ENCODE assay signal across 11 cellular contexts in genomic region chr6:27296106-27296783, GRCh38. TPM values are rescaled to one million over a fixed set of nuclear protein-coding genes. Genes with fewer than 3 reads are reported as not detected.
DNase-seq lines count a peak whose midpoint lies in the region; ATAC-seq and TF ChIP-seq lines count a peak whose summit lies in the region.
"Had no signal": no experiment of that assay in that cellular context is flagged by ENCODE, and none has a peak within 500 bp of the region (broad histone marks: within the 10 kb centered on the region; RNA-seq: fewer than 3 reads in every experiment).

No MANE protein-coding gene starts in this region.

- no peak for DNase-seq in activated naive CD4-positive, alpha-beta T cell treated with anti-CD3 and anti-CD28 coated beads, Interleukin-2, amount 10 ng/mL, durations not matched to agents 7 days and 5 days
- DNase-seq in activated naive CD4-positive, alpha-beta T cell (lab: John Stamatoyannopoulos, UW), result no peak
- DNase-seq in SK-MEL-5 (ENCODE audit: low read depth, low spot score) (peak; percentile 83), fibroblast of the aortic adventitia (ENCODE audit: low read depth) (peak; percentile 35), GM13976 (ENCODE audit: low spot score) (no peak), COR-L47 (lab: John Stamatoyannopoulos, UW) (no peak), T-cell (no peak)
- no peak for DNase-seq in stimulated activated naive B cell treated with anti-CD40 and anti-IgM and Interleukin-4, amounts not matched to agents 10 μg/mL and 1 μg/mL and 100 μg/mL, for 72 hours
- DNase-seq: CD4-positive, CD25-positive, alpha-beta regulatory T cell; left cardiac atrium; NCI-H1436 treated with DMSO at 0.1 percent for 48 hours had no signal

- peaks cover 57% of the 10 kb centered on the region for H3K27me3 Mint-ChIP-seq in activated naive CD4-positive, alpha-beta T cell treated with anti-CD3 and anti-CD28 coated beads, Interleukin-2, amount 10 ng/mL, durations not matched to agents 7 days and 5 days
- peaks cover 66 to 83% of the 10 kb centered on the region in 2 donors for H3K27me3 Mint-ChIP-seq in stimulated activated naive B cell treated with anti-CD40 and anti-IgM and Interleukin-4, amounts not matched to agents 10 μg/mL and 1 μg/mL and 100 μg/mL, for 72 hours
- peaks cover 81 to 85% of the 10 kb centered on the region in 2 donors for H3K27me3 Mint-ChIP-seq in T-cell

- no peak for ATAC-seq in stimulated activated naive B cell treated with anti-CD40 and anti-IgM and Interleukin-4, amounts not matched to agents 10 μg/mL and 1 μg/mL and 100 μg/mL, for 72 hours (replicated peaks)
- no peak for ATAC-seq in T-cell (replicated peaks in 1 of 4)
- ATAC-seq: left cardiac atrium had no signal

- POLR2A ChIA-PET in T-cell (lab: Charles Lee), result interaction anchor here in 1 of 2 donors (0.5 to 0.6 kb wide), 2 partner anchors 37 to 386 kb away, joined by 3 to 9 read pairs; no protein-coding TSS in a partner anchor

- no peak overlapping the region for H3K4me3 Mint-ChIP-seq in activated naive CD4-positive, alpha-beta T cell treated with anti-CD3 and anti-CD28 coated beads, Interleukin-2, amount 10 ng/mL, durations not matched to agents 7 days and 5 days
- peak overlapping the region in 1 of 2 donors; percentile 61 for H3K4me3 Mint-ChIP-seq in stimulated activated naive B cell treated with anti-CD40 and anti-IgM and Interleukin-4, amounts not matched to agents 10 μg/mL and 1 μg/mL and 100 μg/mL, for 72 hours
- H3K4me3 Mint-ChIP-seq in T-cell, result no peak overlapping the region

- peaks cover 8% of the 10 kb centered on the region for H3K36me3 Mint-ChIP-seq in activated naive CD4-positive, alpha-beta T cell treated with anti-CD3 and anti-CD28 coated beads, Interleukin-2, amount 10 ng/mL, durations not matched to agents 7 days and 5 days
- peaks cover 4 to 9% of the 10 kb centered on the region in 2 donors for H3K36me3 Mint-ChIP-seq in stimulated activated naive B cell treated with anti-CD40 and anti-IgM and Interleukin-4, amounts not matched to agents 10 μg/mL and 1 μg/mL and 100 μg/mL, for 72 hours
- H3K36me3 Mint-ChIP-seq in T-cell, result peaks cover 3% of the 10 kb centered on the region

- no peak for TF ChIP-seq CTCF in fibroblast of the aortic adventitia (IDR thresholded peaks at IDR 0.05; ENCODE audit: insufficient read depth, low read length)
- TF ChIP-seq CTCF in GM13976 (IDR thresholded peaks at IDR 0.05; ENCODE audit: borderline replicate concordance, control extremely low read depth, extremely low read depth, insufficient read depth, missing control alignments), result no peak

- peak overlapping the region; percentile 58 for H3K27ac Mint-ChIP-seq in activated naive CD4-positive, alpha-beta T cell treated with anti-CD3 and anti-CD28 coated beads, Interleukin-2, amount 10 ng/mL, durations not matched to agents 7 days and 5 days
- peak overlapping the region; percentile 74 for H3K27ac Mint-ChIP-seq in stimulated activated naive B cell treated with anti-CD40 and anti-IgM and Interleukin-4, amounts not matched to agents 10 μg/mL and 1 μg/mL and 100 μg/mL, for 72 hours
- peak overlapping the region in 1 of 2 donors; percentile 37 for H3K27ac Mint-ChIP-seq in T-cell

- in situ Hi-C loops in SK-MEL-5 (cut with HindIII; ENCODE audit: low pct_unique_long_range_greater_than_20kb, low sequenced_read_pairs), result no loop called here
- in situ Hi-C loops in GM13976 (cut with MboI; ENCODE audit: low sequenced_read_pairs, unreplicated experiment), result no loop called here

- H3K4me3 ChIP-seq in fibroblast of the aortic adventitia (ENCODE audit: low read depth, low read length), result peak overlapping the region; percentile 65

- peaks cover 19% of the 10 kb centered on the region for H3K9me3 Mint-ChIP-seq in activated naive CD4-positive, alpha-beta T cell treated with anti-CD3 and anti-CD28 coated beads, Interleukin-2, amount 10 ng/mL, durations not matched to agents 7 days and 5 days
- peaks cover 14 to 23% of the 10 kb centered on the region in 2 donors for H3K9me3 Mint-ChIP-seq in stimulated activated naive B cell treated with anti-CD40 and anti-IgM and Interleukin-4, amounts not matched to agents 10 μg/mL and 1 μg/mL and 100 μg/mL, for 72 hours
- H3K9me3 Mint-ChIP-seq in T-cell, result peaks cover 12 to 23% (median 21%) of the 10 kb centered on the region in 3 donors

- CTCF ChIA-PET in activated naive CD4-positive, alpha-beta T cell treated with anti-CD3 and anti-CD28 coated beads, Interleukin-2, amount 10 ng/mL, durations not matched to agents 7 days and 5 days (lab: Charles Lee), result interaction anchor here (0.9 kb wide), 1 partner anchor 80 kb away, joined by 3 read pairs; no protein-coding TSS in a partner anchor
- CTCF ChIA-PET in T-cell (lab: Charles Lee), result interaction anchor here in 1 of 2 donors (0.5 kb wide), 2 partner anchors 542 to 1515 kb away, joined by 3 read pairs; no protein-coding TSS in a partner anchor

- H3K4me1 Mint-ChIP-seq in activated naive CD4-positive, alpha-beta T cell treated with anti-CD3 and anti-CD28 coated beads, Interleukin-2, amount 10 ng/mL, durations not matched to agents 7 days and 5 days, result no peaks in the 10 kb centered on the region
- H3K4me1 Mint-ChIP-seq in stimulated activated naive B cell treated with anti-CD40 and anti-IgM and Interleukin-4, amounts not matched to agents 10 μg/mL and 1 μg/mL and 100 μg/mL, for 72 hours, result peaks cover 0 to 4% of the 10 kb centered on the region in 2 donors
- peaks cover 0 to 9% (median 0%) of the 10 kb centered on the region in 3 donors for H3K4me1 Mint-ChIP-seq in T-cell

RNA-seq across cellular contexts. Expression of gene POM121L2, which starts 15.8 kb away (rescaled TPM):
- 0.05 TPM in 1 of 2 replicates, not detected in the other for total RNA-seq in SK-MEL-5 (2014; rRNA removed; shearing (Covaris generic))
- 0.43 TPM in 2 replicates for polyA plus RNA-seq in SK-MEL-5 (2015; cell fraction: cytosol; rRNA removed)
- polyA plus RNA-seq in SK-MEL-5 (2015; cell fraction: nucleus; rRNA removed), result 0.39 TPM in 1 of 2 replicates, not detected in the other
- total RNA-seq in fibroblast of the aortic adventitia (ENCODE audit: low replicate concordance) (not detected in 2 replicates), T-cell (not detected)
- total RNA-seq: CD4-positive, CD25-positive, alpha-beta regulatory T cell; left cardiac atrium had no signal
- polyA plus RNA-seq: CD4-positive, CD25-positive, alpha-beta regulatory T cell had no signal

RNA-seq across cellular contexts. Expression of gene PRSS16, which starts 48.7 kb away (rescaled TPM):
- 4.9 and 5.2 TPM in 2 replicates for total RNA-seq in SK-MEL-5 (2014; rRNA removed; shearing (Covaris generic))
- 8.9 and 14.3 TPM in 2 replicates for polyA plus RNA-seq in SK-MEL-5 (2015; cell fraction: cytosol; rRNA removed)
- 14.2 and 30.3 TPM in 2 replicates for polyA plus RNA-seq in SK-MEL-5 (2015; cell fraction: nucleus; rRNA removed)
- total RNA-seq in fibroblast of the aortic adventitia (ENCODE audit: low replicate concordance) (not detected in 2 replicates), T-cell (1 to 10 TPM in 4 of 5 donors, under 1 TPM in 1; 0.43 to 3.2 (median 2.1) TPM)

Comparison
In these comparisons a context has a peak if more than half of its experiments do, and no peak if none do; other contexts are left out.
1. DNase-seq: peak in SK-MEL-5 (single experiment) and fibroblast of the aortic adventitia (single experiment); none in activated naive CD4-positive, alpha-beta T cell treated with anti-CD3 and anti-CD28 coated beads, Interleukin-2, amount 10 ng/mL, durations not matched to agents 7 days and 5 days (single experiment), activated naive CD4-positive, alpha-beta T cell (0 of 4), stimulated activated naive B cell treated with anti-CD40 and anti-IgM and Interleukin-4, amounts not matched to agents 10 μg/mL and 1 μg/mL and 100 μg/mL, for 72 hours (single experiment), GM13976 (single experiment), COR-L47 (single experiment) and T-cell (0 of 34).